In the genomic region with DNA sequence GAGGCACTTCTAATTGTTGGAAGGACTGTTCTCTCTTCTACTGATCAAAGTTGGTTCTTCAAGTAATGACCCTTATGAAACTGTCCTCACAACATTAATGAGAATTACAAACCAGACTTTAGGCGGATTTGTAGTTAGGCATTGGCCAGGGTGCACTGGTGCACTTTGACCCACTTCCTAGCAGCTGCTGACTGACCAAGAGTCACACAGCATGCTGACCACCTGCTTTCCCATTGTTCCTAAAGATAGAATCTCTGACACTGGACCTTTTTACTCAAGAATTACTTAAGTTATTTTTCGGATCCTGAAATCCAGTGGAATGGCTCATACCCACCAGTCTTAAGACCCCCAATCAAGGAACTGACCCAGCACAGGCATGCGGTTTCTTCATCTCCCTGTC, we compare ENCODE assay signal across 23 cellular contexts.
"Had no signal": no experiment of that assay in that cellular context is flagged by ENCODE, and none has a peak within 500 bp of the region (broad histone marks: within the 10 kb centered on the region; RNA-seq: fewer than 3 reads in every experiment).

No MANE protein-coding gene starts in this region.

- H3K4me3 ChIP-seq: K562 had no signal

- H3K27ac ChIP-seq: KMS-11 had no signal

- FAIRE-seq: K562, RCC 7860 had no signal

- H3K9me3 ChIP-seq: SK-N-SH had no signal

- DNase-seq: Kasumi-1, MV-4-11, NCI-H1048, NCI-H1105, NCI-H1417, NCI-H1436 treated with DMSO at 0.1 percent for 48 hours, NCI-H1694, NCI-H187 treated with DMSO at 0.1 percent for 48 hours, NCI-H2081, NCI-H2171, NCI-H226, NCI-H446, NCI-H510A, NCI-H524 treated with DMSO at 0.1 percent for 48 hours, NCI-H69, NCI-H774, Right ventricle myocardium superior, RPMI8226, SIG-M5, SK-N-SH had no signal

- ATAC-seq: K562 had no signal

- H3K9ac ChIP-seq: KMS-11, SK-N-SH had no signal

- H3K4me2 ChIP-seq: KMS-11, SK-N-SH had no signal
